8 cellular contexts compared by ENCODE assay signal in the genomic region with DNA sequence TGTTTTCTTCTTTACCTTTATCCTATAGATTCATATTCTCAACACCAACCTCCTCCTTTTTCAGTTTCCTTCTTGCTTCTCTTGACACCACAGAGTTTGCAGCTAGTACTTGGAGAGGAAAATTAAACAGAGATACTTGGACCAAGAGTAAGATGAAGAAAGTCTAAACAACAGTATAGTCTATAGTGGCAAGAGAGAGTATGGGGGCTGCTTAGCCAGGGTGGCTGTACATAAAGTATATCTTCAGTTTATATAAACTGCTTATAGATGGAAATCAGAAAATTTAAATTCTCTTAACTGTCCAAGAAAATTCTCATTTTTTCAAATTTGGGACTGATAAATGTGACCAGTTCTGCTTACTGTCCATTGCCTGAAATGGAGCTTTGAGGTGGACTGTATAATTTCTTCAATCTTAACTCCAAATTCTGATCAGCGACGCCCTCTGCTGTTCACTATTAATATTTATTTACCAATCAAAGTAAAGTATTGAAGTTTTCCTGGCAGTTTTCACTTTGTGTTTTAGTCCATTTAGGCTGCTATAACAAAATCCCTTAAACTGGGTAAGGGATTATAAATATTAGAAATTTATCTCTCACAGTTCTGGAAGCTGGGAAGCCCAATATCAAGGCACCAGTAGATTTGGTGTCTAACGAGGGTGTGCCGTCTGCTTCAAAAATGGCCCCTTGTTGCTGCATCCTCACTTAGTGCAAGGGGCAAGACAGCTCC. TPM values are rescaled to one million over a fixed set of nuclear protein-coding genes. Genes with fewer than 3 reads are reported as not detected.
DNase-seq lines count a peak whose midpoint lies in the region; ATAC-seq and TF ChIP-seq lines count a peak whose summit lies in the region.

No MANE protein-coding gene starts in this region.

- H3K4me3 ChIP-seq in fibroblast of pulmonary artery (replicated peaks; ENCODE audit: low read depth, low read length) (no peak overlapping the region), psoas muscle (no peak overlapping the region)

- no peak for ATAC-seq in psoas muscle

- H3K9me3 ChIP-seq in psoas muscle = no peaks in the 10 kb centered on the region

- H3K4me1 ChIP-seq in psoas muscle = no peaks in the 10 kb centered on the region

- DNase-seq in NCI-H748 (lab: John Stamatoyannopoulos, UW; ENCODE audit: unreplicated experiment) (peak; percentile 19), NCI-H748 treated with DMSO at 0.1 percent for 48 hours (lab: John Stamatoyannopoulos, UW) (no peak), HuH-7.5 (ENCODE audit: low spot score) (peak; percentile 8), T-helper 9 cell (peak; percentile 6), fibroblast of pulmonary artery (ENCODE audit: low read depth) (peak; percentile 70), psoas muscle (no peak), GM19238 (ENCODE audit: insufficient read length, low spot score) (no peak), NCI-H524 treated with DMSO at 0.1 percent for 48 hours (lab: John Stamatoyannopoulos, UW) (no peak)

- H3K27ac ChIP-seq in psoas muscle = no peak overlapping the region

- no peaks in the 10 kb centered on the region for H3K27me3 ChIP-seq in psoas muscle (ENCODE audit: insufficient read depth in 3 of 3, low read length in 2 of 3)

- WGBS in psoas muscle, 3 donors = 65 to 68% (median 66%) methylated on average over 4 of the region's 4 CpGs

- H3K36me3 ChIP-seq in psoas muscle (ENCODE audit: insufficient read depth in 1 of 2, low read depth in 1 of 2) = peaks cover 0 to 45% of the 10 kb centered on the region in 2 donors

- intact Hi-C loops in psoas muscle (cut with DNase I) = loop anchor here in 1 of 2 donors (5.0 to 10.0 kb wide), 2 partner anchors 205 to 257 kb away; no protein-coding TSS in a partner anchor

- TF ChIP-seq CTCF in fibroblast of pulmonary artery (IDR thresholded peaks at IDR 0.05; ENCODE audit: low read length, missing control alignments) (peak; percentile 33), psoas muscle (IDR thresholded peaks at IDR 0.05) (peak; percentile 52)

RNA-seq across cellular contexts. Expression of a gene that starts 14.8 kb away (rescaled TPM):
- total RNA-seq in psoas muscle = 1 to 10 TPM; 3.4 to 5.0 (median 4.2) TPM
- 1 to 10 TPM; 4.2 to 8.4 (median 5.4) TPM for polyA plus RNA-seq in psoas muscle

Comparison
In these comparisons a context has a peak if more than half of its experiments do, and no peak if none do; other contexts are left out.
1. DNase-seq: peak in NCI-H748 (single experiment), HuH-7.5 (single experiment), T-helper 9 cell (single experiment) and fibroblast of pulmonary artery (single experiment); none in NCI-H748 treated with DMSO at 0.1 percent for 48 hours (single experiment), psoas muscle (0 of 2), GM19238 (single experiment) and NCI-H524 treated with DMSO at 0.1 percent for 48 hours (single experiment).